In genomic region chr17:41678907-41679739, GRCh38 we compare ENCODE assay signal across 8 cellular contexts. TPM values are rescaled to one million over a fixed set of nuclear protein-coding genes. Genes with fewer than 3 reads are reported as not detected.
DNase-seq lines count a peak whose midpoint lies in the region; ATAC-seq and TF ChIP-seq lines count a peak whose summit lies in the region.

No MANE protein-coding gene starts in this region.

- H3K4me1 ChIP-seq in suprapubic skin, result peaks cover 38% of the 10 kb centered on the region

- in situ Hi-C loops in GM13977 (cut with MboI; ENCODE audit: low pct_unique_long_range_greater_than_20kb, low sequenced_read_pairs, unreplicated experiment), result no loop called here

- TF ChIP-seq POLR2A in suprapubic skin (IDR thresholded peaks at IDR 0.05), result no peak

- ATAC-seq in HG02870 (IDR thresholded peaks at IDR 0.05; ENCODE audit: unreplicated experiment), result peak; percentile 76
- peak; percentile 66 for ATAC-seq in left lobe of liver
- ATAC-seq in GM21367 (IDR thresholded peaks at IDR 0.05; ENCODE audit: unreplicated experiment), result no peak

- TF ChIP-seq EP300 in suprapubic skin (IDR thresholded peaks at IDR 0.05), result no peak

- H3K4me3 ChIP-seq in suprapubic skin, result peak overlapping the region; percentile 36

- 18% methylated on average over 6 of the region's 6 CpGs for WGBS in suprapubic skin

- DNase-seq in GM13977 (ENCODE audit: low spot score), result peak; percentile 36
- DNase-seq in RPMI8226, result peak; percentile 65
- peak; percentile 53 for DNase-seq in astrocyte of the hippocampus (ENCODE audit: low read depth, low spot score)
- no peak for DNase-seq in left lobe of liver (ENCODE audit: low spot score)
- DNase-seq in suprapubic skin (ENCODE audit: low spot score in 2 of 2), result no peak
- DNase-seq in AG08396 (ENCODE audit: low spot score), result no peak

- H3K9me3 ChIP-seq in suprapubic skin, result no peaks in the 10 kb centered on the region

- TF ChIP-seq CTCF in GM13977 (IDR thresholded peaks at IDR 0.05; ENCODE audit: extremely low read depth, insufficient read depth, missing control alignments) (peak; percentile 56), suprapubic skin (IDR thresholded peaks at IDR 0.05) (no peak)

- H3K27me3 ChIP-seq in suprapubic skin, result no peaks in the 10 kb centered on the region

- peak overlapping the region; percentile 73 for H3K27ac ChIP-seq in suprapubic skin

- no peaks in the 10 kb centered on the region for H3K36me3 ChIP-seq in suprapubic skin

RNA-seq across cellular contexts. Expression of gene EIF1, which starts 9.6 kb away (rescaled TPM):
- total RNA-seq in left lobe of liver (257 TPM), suprapubic skin (100 to 1,000 TPM; 238 to 471 (median 430) TPM)

RNA-seq across cellular contexts. Expression of gene GAST, which starts 33.0 kb away (rescaled TPM):
- total RNA-seq in left lobe of liver (not detected), suprapubic skin (not detected)

RNA-seq across cellular contexts. Expression of gene KRT17, which starts 54.7 kb away (rescaled TPM):
- not detected for total RNA-seq in left lobe of liver
- 1,000 to 10,000 TPM in 2 of 4 donors, 100 to 1,000 TPM in 2; 434 to 2,751 (median 1,314) TPM for total RNA-seq in suprapubic skin

RNA-seq across cellular contexts. Expression of gene HAP1, which starts 55.3 kb away (rescaled TPM):
- total RNA-seq in left lobe of liver (not detected), suprapubic skin (1 to 10 TPM; 1.0 to 9.3 (median 1.2) TPM)

Comparison
In these comparisons a context has a peak if more than half of its experiments do, and no peak if none do; other contexts are left out.
1. DNase-seq: peak in GM13977 (single experiment), RPMI8226 (single experiment) and astrocyte of the hippocampus (single experiment); none in left lobe of liver (single experiment), suprapubic skin (0 of 2) and AG08396 (single experiment).
2. RNA of gene KRT17, which starts 54.7 kb away (total RNA-seq): 434 to 2,751 TPM in suprapubic skin; not detected in left lobe of liver (single experiment); every median in the first group is over 100 times any median in the second.